9 cellular contexts compared by ENCODE assay signal in the genomic region with DNA sequence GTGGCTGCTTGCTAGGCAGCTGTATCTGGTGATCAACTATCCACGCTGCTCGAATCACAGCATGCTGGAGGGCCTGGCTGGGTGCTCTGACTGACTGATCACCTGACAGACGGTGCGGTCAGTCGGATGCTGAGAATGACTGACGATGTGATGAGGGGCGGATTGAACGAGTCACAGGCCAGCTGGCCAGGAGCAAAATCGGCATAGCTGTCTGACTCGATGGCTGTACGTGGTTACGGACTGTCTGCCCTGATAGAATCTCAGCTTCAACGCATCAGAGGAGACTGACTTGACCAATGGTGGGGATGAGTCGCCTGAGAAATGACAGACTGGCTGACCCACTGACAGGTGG. TPM values are rescaled to one million over a fixed set of nuclear protein-coding genes. Genes with fewer than 3 reads are reported as not detected.
DNase-seq lines count a peak whose midpoint lies in the region; ATAC-seq, FAIRE-seq and TF ChIP-seq lines count a peak whose summit lies in the region.
"Had no signal": no experiment of that assay in that cellular context is flagged by ENCODE, and none has a peak within 500 bp of the region (broad histone marks: within the 10 kb centered on the region; RNA-seq: fewer than 3 reads in every experiment).

No MANE protein-coding gene starts in this region.

- WGBS in thyroid gland, 2 donors, result 25% methylated on average over 8 of the region's 14 CpGs; no CpG with 5 or more reads in 1 of the 2 donors

- H3K4me1 ChIP-seq in kidney (ENCODE audit: control insufficient read depth in 1 of 2, insufficient read depth in 1 of 2, low read depth in 1 of 2, low read length in 2 of 2), result peaks cover 0 to 8% of the 10 kb centered on the region in 2 donors
- H3K4me1 ChIP-seq in thyroid gland, result no peaks in the 10 kb centered on the region

- no peak for TF ChIP-seq CTCF in kidney (IDR thresholded peaks at IDR 0.05; ENCODE audit: borderline replicate concordance, extremely low read depth, insufficient read depth)
- TF ChIP-seq CTCF in thyroid gland (IDR thresholded peaks at IDR 0.05), result no peak

- no peaks in the 10 kb centered on the region for H3K9me3 ChIP-seq in kidney (ENCODE audit: control insufficient read depth in 1 of 2, low read length in 2 of 2)
- H3K9me3 ChIP-seq in thyroid gland, result no peaks in the 10 kb centered on the region

- no peak for FAIRE-seq in kidney (lab: Jason Lieb, UNC)
- FAIRE-seq: G401.6 had no signal

- H3K27ac Mint-ChIP-seq in activated T-helper 1 cell treated with anti-CD3 and anti-CD28 coated beads, Interleukin-12 subunit alpha, Interleukin-12 subunit beta, Interleukin-2, Interleukin-4 antibody, amounts not matched to agents 30 ng/mL and 10 ng/mL and 1 ng/mL, durations not matched to agents 14 hours and 24 hours and 36 hours, result peak overlapping the region; percentile 90

- no peaks in the 10 kb centered on the region for H3K27me3 ChIP-seq in thyroid gland

- ATAC-seq in activated T-cell treated with anti-CD3 and anti-CD28 coated beads, Interleukin-2, amount 50 U/mL, for 4 hours, result no peak
- no peak for ATAC-seq in GM18907 (IDR thresholded peaks at IDR 0.05; ENCODE audit: unreplicated experiment)
- no peak for ATAC-seq in GM18861 (IDR thresholded peaks at IDR 0.05; ENCODE audit: unreplicated experiment)

- no peaks in the 10 kb centered on the region for H3K9me3 Mint-ChIP-seq in activated T-cell treated with anti-CD3 and anti-CD28 coated beads, Interleukin-2, amount 50 U/mL, for 4 hours
- H3K9me3 Mint-ChIP-seq in activated T-helper 1 cell treated with anti-CD3 and anti-CD28 coated beads, Interleukin-12 subunit alpha, Interleukin-12 subunit beta, Interleukin-2, Interleukin-4 antibody, amounts not matched to agents 30 ng/mL and 10 ng/mL and 1 ng/mL, durations not matched to agents 14 hours and 24 hours and 36 hours, result no peaks in the 10 kb centered on the region

- H3K36me3 Mint-ChIP-seq in activated T-cell treated with anti-CD3 and anti-CD28 coated beads, Interleukin-2, amount 50 U/mL, for 4 hours (ENCODE audit: insufficient read depth), result peaks cover 9% of the 10 kb centered on the region
- peaks cover 19% of the 10 kb centered on the region for H3K36me3 Mint-ChIP-seq in activated T-helper 1 cell treated with anti-CD3 and anti-CD28 coated beads, Interleukin-12 subunit alpha, Interleukin-12 subunit beta, Interleukin-2, Interleukin-4 antibody, amounts not matched to agents 30 ng/mL and 10 ng/mL and 1 ng/mL, durations not matched to agents 14 hours and 24 hours and 36 hours (ENCODE audit: low read depth)

- no peaks in the 10 kb centered on the region for H3K36me3 ChIP-seq in kidney (ENCODE audit: control insufficient read depth in 1 of 2, insufficient read depth in 2 of 2, low read length in 2 of 2)
- no peaks in the 10 kb centered on the region for H3K36me3 ChIP-seq in thyroid gland

- no peak for TF ChIP-seq POLR2A in thyroid gland (IDR thresholded peaks at IDR 0.05)

- peaks cover 26% of the 10 kb centered on the region for H3K4me1 Mint-ChIP-seq in activated T-cell treated with anti-CD3 and anti-CD28 coated beads, Interleukin-2, amount 50 U/mL, for 4 hours (ENCODE audit: low read depth)
- H3K4me1 Mint-ChIP-seq in activated T-helper 1 cell treated with anti-CD3 and anti-CD28 coated beads, Interleukin-12 subunit alpha, Interleukin-12 subunit beta, Interleukin-2, Interleukin-4 antibody, amounts not matched to agents 30 ng/mL and 10 ng/mL and 1 ng/mL, durations not matched to agents 14 hours and 24 hours and 36 hours (ENCODE audit: low read depth), result peaks cover 31% of the 10 kb centered on the region

- no peaks in the 10 kb centered on the region for H3K27me3 Mint-ChIP-seq in activated T-cell treated with anti-CD3 and anti-CD28 coated beads, Interleukin-2, amount 50 U/mL, for 4 hours (ENCODE audit: low read depth)
- H3K27me3 Mint-ChIP-seq in activated T-helper 1 cell treated with anti-CD3 and anti-CD28 coated beads, Interleukin-12 subunit alpha, Interleukin-12 subunit beta, Interleukin-2, Interleukin-4 antibody, amounts not matched to agents 30 ng/mL and 10 ng/mL and 1 ng/mL, durations not matched to agents 14 hours and 24 hours and 36 hours (ENCODE audit: insufficient read depth), result peaks cover 2% of the 10 kb centered on the region

- peak overlapping the region; percentile 88 for H3K4me3 Mint-ChIP-seq in activated T-cell treated with anti-CD3 and anti-CD28 coated beads, Interleukin-2, amount 50 U/mL, for 4 hours
- peak overlapping the region; percentile 88 for H3K4me3 Mint-ChIP-seq in activated T-helper 1 cell treated with anti-CD3 and anti-CD28 coated beads, Interleukin-12 subunit alpha, Interleukin-12 subunit beta, Interleukin-2, Interleukin-4 antibody, amounts not matched to agents 30 ng/mL and 10 ng/mL and 1 ng/mL, durations not matched to agents 14 hours and 24 hours and 36 hours

- H3K9ac ChIP-seq in kidney (ENCODE audit: low read length in 2 of 2), result peak overlapping the region; percentile 80 to 88

- intact Hi-C loops in activated T-helper 1 cell treated with anti-CD3 and anti-CD28 coated beads, Interleukin-12 subunit alpha, Interleukin-12 subunit beta, Interleukin-2, Interleukin-4 antibody, amounts not matched to agents 30 ng/mL and 10 ng/mL and 1 ng/mL, durations not matched to agents 14 hours and 24 hours and 36 hours (cut with micrococcal nuclease), result loop anchor here (5.0 kb wide), 2 partner anchors 98 to 173 kb away; a partner anchor contains a TSS
- intact Hi-C loops in kidney (cut with DNase I) (no loop called here), thyroid gland (cut with DNase I) (no loop called here)

- H3K27ac ChIP-seq in kidney (ENCODE audit: low read depth in 2 of 2, low read length in 2 of 2), result no peak overlapping the region
- H3K27ac ChIP-seq in thyroid gland, result no peak overlapping the region

- DNase-seq in activated T-cell treated with anti-CD3 and anti-CD28 coated beads, Interleukin-2, amount 50 U/mL, for 4 hours, result no peak
- DNase-seq in activated T-cell treated with anti-CD3 and anti-CD28 coated beads for 4 hours (no peak), kidney (no peak), thyroid gland (peak; percentile 1 to 5), COR-L47 (lab: John Stamatoyannopoulos, UW) (no peak)
- DNase-seq in activated T-helper 1 cell treated with anti-CD3 and anti-CD28 coated beads, Interleukin-12 subunit alpha, Interleukin-12 subunit beta, Interleukin-2, Interleukin-4 antibody, amounts not matched to agents 30 ng/mL and 10 ng/mL and 1 ng/mL, durations not matched to agents 14 hours and 24 hours and 36 hours (ENCODE audit: low spot score), result no peak

- H3K4me3 ChIP-seq in kidney (ENCODE audit: low read length in 2 of 2), result peak overlapping the region; percentile 79 to 82
- H3K4me3 ChIP-seq in thyroid gland (replicated peaks in 1 of 3), result no peak overlapping the region

RNA-seq across cellular contexts. Expression of a gene that starts 1.0 kb away (rescaled TPM):
- total RNA-seq in activated T-cell treated with anti-CD3 and anti-CD28 coated beads, Interleukin-2, amount 50 U/mL, for 4 hours, result 10 to 100 TPM; 21.2 to 25.5 (median 23.2) TPM
- 27.5 and 27.7 TPM in 2 replicates for total RNA-seq in activated T-helper 1 cell treated with anti-CD3 and anti-CD28 coated beads, Interleukin-12 subunit alpha, Interleukin-12 subunit beta, Interleukin-2, Interleukin-4 antibody, amounts not matched to agents 30 ng/mL and 10 ng/mL and 1 ng/mL, durations not matched to agents 14 hours and 24 hours and 36 hours
- total RNA-seq in kidney (5.0 TPM), thyroid gland (1 to 10 TPM; 2.7 to 8.6 (median 7.1) TPM)
- 2.8 TPM for polyA plus RNA-seq in kidney (ENCODE audit: insufficient read depth, low read depth, low replicate concordance)

RNA-seq across cellular contexts. Expression of a gene that starts 11.9 kb away (rescaled TPM):
- 10 to 100 TPM; 83.3 to 86.5 (median 86.2) TPM for total RNA-seq in activated T-cell treated with anti-CD3 and anti-CD28 coated beads, Interleukin-2, amount 50 U/mL, for 4 hours
- 106 and 122 TPM in 2 replicates for total RNA-seq in activated T-helper 1 cell treated with anti-CD3 and anti-CD28 coated beads, Interleukin-12 subunit alpha, Interleukin-12 subunit beta, Interleukin-2, Interleukin-4 antibody, amounts not matched to agents 30 ng/mL and 10 ng/mL and 1 ng/mL, durations not matched to agents 14 hours and 24 hours and 36 hours
- total RNA-seq in kidney (14.2 TPM), thyroid gland (1 to 10 TPM; 1.4 to 4.8 (median 3.3) TPM)
- 2.2 TPM for polyA plus RNA-seq in kidney (ENCODE audit: insufficient read depth, low read depth, low replicate concordance)

Comparison
In these comparisons a context has a peak if more than half of its experiments do, and no peak if none do; other contexts are left out.
1. DNase-seq: peak in thyroid gland (2 of 2); none in activated T-cell treated with anti-CD3 and anti-CD28 coated beads, Interleukin-2, amount 50 U/mL, for 4 hours (single experiment), activated T-cell treated with anti-CD3 and anti-CD28 coated beads for 4 hours (single experiment), activated T-helper 1 cell treated with anti-CD3 and anti-CD28 coated beads, Interleukin-12 subunit alpha, Interleukin-12 subunit beta, Interleukin-2, Interleukin-4 antibody, amounts not matched to agents 30 ng/mL and 10 ng/mL and 1 ng/mL, durations not matched to agents 14 hours and 24 hours and 36 hours (single experiment), kidney (single experiment) and COR-L47 (single experiment).
2. H3K4me3 ChIP-seq: peak in kidney (2 of 2); none in thyroid gland (0 of 3).